9 cellular contexts compared by ENCODE assay signal in the genomic region with DNA sequence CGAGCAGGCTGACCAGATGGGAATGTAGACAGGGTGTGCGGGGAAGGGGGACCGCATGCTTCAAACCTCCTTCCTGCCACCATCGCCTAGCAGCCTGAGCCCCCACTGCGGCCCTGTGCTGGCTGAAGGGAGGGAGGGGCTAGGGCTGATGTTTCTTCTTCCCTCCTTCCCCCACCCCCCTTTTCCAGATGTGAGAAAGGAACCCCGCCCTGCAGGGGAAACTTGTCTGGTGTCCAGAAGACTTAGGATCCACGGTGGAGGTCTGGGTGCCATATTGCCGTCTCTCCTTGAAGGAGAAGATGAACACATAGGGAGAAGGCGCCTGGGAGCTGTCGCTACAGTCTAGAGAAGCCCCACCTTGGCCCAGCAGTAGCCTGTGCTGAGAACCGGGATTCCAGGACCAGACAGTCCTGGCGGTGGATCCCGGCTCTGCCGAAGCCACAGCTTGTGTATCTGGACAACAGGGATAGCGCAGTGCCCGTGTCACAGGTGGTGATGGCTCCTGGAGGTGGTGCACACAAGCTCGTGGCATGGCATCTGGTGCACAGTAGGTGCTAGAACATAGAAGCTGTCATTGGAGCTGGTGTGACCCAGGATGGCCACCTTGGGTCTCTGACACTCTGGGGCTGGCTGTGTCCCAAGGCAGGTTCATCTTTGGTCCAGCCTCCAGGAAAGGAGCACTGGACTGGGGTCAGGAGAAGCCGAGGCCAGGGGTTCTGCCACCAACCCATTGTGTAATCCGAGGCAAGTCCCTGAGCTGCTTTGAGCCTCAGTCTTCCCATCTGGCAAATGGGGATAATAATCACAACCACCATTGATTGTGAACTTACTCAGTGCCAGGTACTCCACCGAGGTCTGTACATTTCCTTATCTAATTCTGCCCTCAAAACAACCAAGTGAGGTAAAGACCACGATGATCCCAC.
DNase-seq lines count a peak whose midpoint lies in the region; ATAC-seq and TF ChIP-seq lines count a peak whose summit lies in the region.
"Had no signal": no experiment of that assay in that cellular context is flagged by ENCODE, and none has a peak within 500 bp of the region (broad histone marks: within the 10 kb centered on the region; RNA-seq: fewer than 3 reads in every experiment).

No MANE protein-coding gene starts in this region.

- intact Hi-C loops in heart right ventricle (cut with DNase I): loop anchor here in 6 of 10 donors (5.0 to 10.0 kb wide), 5 partner anchors 42 to 270 kb away; no protein-coding TSS in a partner anchor
- intact Hi-C loops in cardiac septum (cut with DNase I): no loop called here
- intact Hi-C loops in vagina (cut with DNase I): no loop called here

- TF ChIP-seq CTCF in heart right ventricle (IDR thresholded peaks at IDR 0.05) (no peak), endodermal cell (conservative IDR thresholded peaks at IDR 0.05) (no peak), neural cell (IDR thresholded peaks at IDR 0.05; ENCODE audit: poor library complexity, severe bottlenecking) (no peak), vagina (IDR thresholded peaks at IDR 0.05) (no peak)

- H3K9me3 ChIP-seq in heart right ventricle (no peaks in the 10 kb centered on the region), endodermal cell (ENCODE audit: control insufficient read depth, low read length) (no peaks in the 10 kb centered on the region), neural cell (ENCODE audit: low read length) (no peaks in the 10 kb centered on the region), vagina (no peaks in the 10 kb centered on the region)

- H2AFZ ChIP-seq in neural cell (ENCODE audit: low read depth, low read length): no peak overlapping the region

- H4K20me1 ChIP-seq in neural cell (ENCODE audit: insufficient read depth): no peaks in the 10 kb centered on the region

- H3K4me2 ChIP-seq in neural cell (ENCODE audit: low read length): peak overlapping the region; percentile 8

- TF ChIP-seq POLR2A in vagina (IDR thresholded peaks at IDR 0.05): no peak

- no peak overlapping the region for H3K27ac Mint-ChIP-seq in endodermal cell

- peaks cover 2% of the 10 kb centered on the region for H3K27me3 Mint-ChIP-seq in endodermal cell (ENCODE audit: insufficient read depth)

- H3K36me3 ChIP-seq in heart right ventricle: no peaks in the 10 kb centered on the region
- H3K36me3 ChIP-seq in endodermal cell (ENCODE audit: control insufficient read depth, insufficient read depth, low read length): no peaks in the 10 kb centered on the region
- H3K36me3 ChIP-seq in neural cell (ENCODE audit: insufficient read depth, low read length): no peaks in the 10 kb centered on the region
- no peaks in the 10 kb centered on the region for H3K36me3 ChIP-seq in vagina

- no peaks in the 10 kb centered on the region for H3K9me2 ChIP-seq in neural cell (ENCODE audit: insufficient read depth, low read length)

- H3F3A ChIP-seq in neural cell (ENCODE audit: insufficient read depth, low read length, poor library complexity, severe bottlenecking): peaks cover 4% of the 10 kb centered on the region

- no peak overlapping the region for H3K4me3 Mint-ChIP-seq in endodermal cell

- H3K27me3 ChIP-seq in heart right ventricle: no peaks in the 10 kb centered on the region
- H3K27me3 ChIP-seq in endodermal cell (ENCODE audit: control insufficient read depth, insufficient read depth, low read length, poor library complexity, severe bottlenecking): no peaks in the 10 kb centered on the region
- H3K27me3 ChIP-seq in neural cell (ENCODE audit: insufficient read depth, low read depth, low read length): no peaks in the 10 kb centered on the region
- no peaks in the 10 kb centered on the region for H3K27me3 ChIP-seq in vagina

- H3K9ac ChIP-seq in endodermal cell (ENCODE audit: extremely low read depth, low read length, poor library complexity, severe bottlenecking): no peak overlapping the region
- H3K9ac ChIP-seq in neural cell (ENCODE audit: low read length): peak overlapping the region; percentile 91

- peak in 1 of 2 donors; percentile 21 for DNase-seq in heart right ventricle
- no peak for DNase-seq in cardiac septum (ENCODE audit: low spot score)
- no peak for DNase-seq in endodermal cell
- no peak for DNase-seq in vagina (ENCODE audit: extremely low spot score in 2 of 2)
- DNase-seq in AG08396 (ENCODE audit: low spot score): no peak
- DNase-seq: NCI-H2107 had no signal

- H3K36me3 Mint-ChIP-seq in endodermal cell (ENCODE audit: low read depth): peaks cover 3% of the 10 kb centered on the region

- ATAC-seq in heart right ventricle (no peak), GM21825 (IDR thresholded peaks at IDR 0.05; ENCODE audit: unreplicated experiment) (no peak), HG03378 (IDR thresholded peaks at IDR 0.05; ENCODE audit: unreplicated experiment) (no peak)

- 71 to 79% methylated on average over 21 of the region's 21 CpGs for WGBS in heart right ventricle, 2 donors
- 82 to 84% methylated on average over 14 to 19 of the region's 21 CpGs for WGBS in endodermal cell (ENCODE audit: insufficient coverage in 1 of 2, insufficient read length in 1 of 2), 2 experiments

- no peak for TF ChIP-seq EP300 in neural cell (conservative IDR thresholded peaks at IDR 0.05; ENCODE audit: poor library complexity, severe bottlenecking)

- H3K9me3 Mint-ChIP-seq in endodermal cell: peaks cover 4% of the 10 kb centered on the region

- peaks cover 20% of the 10 kb centered on the region for H3K4me1 Mint-ChIP-seq in endodermal cell

- H3K4me1 ChIP-seq in heart right ventricle: peaks cover 18 to 46% (median 29%) of the 10 kb centered on the region in 9 donors
- H3K4me1 ChIP-seq in endodermal cell (ENCODE audit: control insufficient read depth, insufficient read depth, low read length): peaks cover 8% of the 10 kb centered on the region
- H3K4me1 ChIP-seq in vagina: peaks cover 45% of the 10 kb centered on the region

- H3K4me3 ChIP-seq in heart right ventricle (no peak overlapping the region), endodermal cell (ENCODE audit: low read length) (no peak overlapping the region), neural cell (ENCODE audit: low read length) (peak overlapping the region; percentile 68), vagina (no peak overlapping the region)

- TF ChIP-seq RAD21 in neural cell (conservative IDR thresholded peaks at IDR 0.05): no peak

- no peaks in the 10 kb centered on the region for H3K79me2 ChIP-seq in neural cell (replicated peaks; ENCODE audit: insufficient read depth, low read length)

- H3K27ac ChIP-seq in heart right ventricle: peak overlapping the region; percentile 97 to 100 (median 100)
- H3K27ac ChIP-seq in endodermal cell (ENCODE audit: low read depth, low read length): peak overlapping the region; percentile 99
- peak overlapping the region; percentile 99 for H3K27ac ChIP-seq in neural cell (ENCODE audit: low read length)
- peak overlapping the region; percentile 98 for H3K27ac ChIP-seq in vagina

TF ChIP-seq in neural cell, 6 proteins besides CTCF, POLR2A, EP300 and RAD21:
- TF ChIP-seq, protein P1, sequence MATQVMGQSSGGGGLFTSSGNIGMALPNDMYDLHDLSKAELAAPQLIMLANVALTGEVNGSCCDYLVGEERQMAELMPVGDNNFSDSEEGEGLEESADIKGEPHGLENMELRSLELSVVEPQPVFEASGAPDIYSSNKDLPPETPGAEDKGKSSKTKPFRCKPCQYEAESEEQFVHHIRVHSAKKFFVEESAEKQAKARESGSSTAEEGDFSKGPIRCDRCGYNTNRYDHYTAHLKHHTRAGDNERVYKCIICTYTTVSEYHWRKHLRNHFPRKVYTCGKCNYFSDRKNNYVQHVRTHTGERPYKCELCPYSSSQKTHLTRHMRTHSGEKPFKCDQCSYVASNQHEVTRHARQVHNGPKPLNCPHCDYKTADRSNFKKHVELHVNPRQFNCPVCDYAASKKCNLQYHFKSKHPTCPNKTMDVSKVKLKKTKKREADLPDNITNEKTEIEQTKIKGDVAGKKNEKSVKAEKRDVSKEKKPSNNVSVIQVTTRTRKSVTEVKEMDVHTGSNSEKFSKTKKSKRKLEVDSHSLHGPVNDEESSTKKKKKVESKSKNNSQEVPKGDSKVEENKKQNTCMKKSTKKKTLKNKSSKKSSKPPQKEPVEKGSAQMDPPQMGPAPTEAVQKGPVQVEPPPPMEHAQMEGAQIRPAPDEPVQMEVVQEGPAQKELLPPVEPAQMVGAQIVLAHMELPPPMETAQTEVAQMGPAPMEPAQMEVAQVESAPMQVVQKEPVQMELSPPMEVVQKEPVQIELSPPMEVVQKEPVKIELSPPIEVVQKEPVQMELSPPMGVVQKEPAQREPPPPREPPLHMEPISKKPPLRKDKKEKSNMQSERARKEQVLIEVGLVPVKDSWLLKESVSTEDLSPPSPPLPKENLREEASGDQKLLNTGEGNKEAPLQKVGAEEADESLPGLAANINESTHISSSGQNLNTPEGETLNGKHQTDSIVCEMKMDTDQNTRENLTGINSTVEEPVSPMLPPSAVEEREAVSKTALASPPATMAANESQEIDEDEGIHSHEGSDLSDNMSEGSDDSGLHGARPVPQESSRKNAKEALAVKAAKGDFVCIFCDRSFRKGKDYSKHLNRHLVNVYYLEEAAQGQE (IDR thresholded peaks at IDR 0.05; ENCODE audit: borderline replicate concordance): no peak
- no peak for TF ChIP-seq SMC3 (conservative IDR thresholded peaks at IDR 0.05; ENCODE audit: poor library complexity)
- no peak for TF ChIP-seq TAF1 (IDR thresholded peaks at IDR 0.05; ENCODE audit: low read depth)
- no peak for TF ChIP-seq POLR2AphosphoS5 (IDR thresholded peaks at IDR 0.05)
- TF ChIP-seq MXI1 (conservative IDR thresholded peaks at IDR 0.05; ENCODE audit: poor library complexity, severe bottlenecking): no peak
- no peak for TF ChIP-seq EZH2 (IDR thresholded peaks at IDR 0.05; ENCODE audit: borderline replicate concordance, insufficient read depth, low read length, poor library complexity, severe bottlenecking)

Comparison
In these comparisons a context has a peak if more than half of its experiments do, and no peak if none do; other contexts are left out.
1. intact Hi-C loops: an anchor here in heart right ventricle (5.0 to 10.0 kb wide); none called in cardiac septum and vagina.